Comparison of ENCODE assay signal across 8 cellular contexts in genomic region chr19:532578-533484, GRCh38. TPM values are rescaled to one million over a fixed set of nuclear protein-coding genes. Genes with fewer than 3 reads are reported as not detected.
DNase-seq lines count a peak whose midpoint lies in the region; ATAC-seq and TF ChIP-seq lines count a peak whose summit lies in the region.

No MANE protein-coding gene starts in this region.

- no CpG with 5 or more reads among the region's 54 CpGs for WGBS in iPS DF 6.9 (ENCODE audit: insufficient coverage, insufficient read length)

- peak in 1 of 3 donors; percentile 44 for TF ChIP-seq CTCF in breast epithelium (IDR thresholded peaks at IDR 0.05)

- peak overlapping the region; percentile 57 for H3K27ac ChIP-seq in SJSA1
- H3K27ac ChIP-seq in breast epithelium = peak overlapping the region; percentile 84 to 99
- no peak overlapping the region for H3K27ac ChIP-seq in iPS DF 6.9 (ENCODE audit: low read length)
- H3K27ac ChIP-seq in rectal smooth muscle tissue (ENCODE audit: low read depth, low read length) = peak overlapping the region; percentile 83

- H3K9me3 ChIP-seq in SJSA1 (replicated peaks) (peaks cover 4% of the 10 kb centered on the region; the same call in 1 of the 2 replicates), breast epithelium (no peaks in the 10 kb centered on the region), iPS DF 6.9 (ENCODE audit: control insufficient read depth, insufficient read depth, low read length) (no peaks in the 10 kb centered on the region)

- DNase-seq in DMS53 treated with DMSO at 0.1 percent for 48 hours (lab: John Stamatoyannopoulos, UW; ENCODE audit: unreplicated experiment) (peak; percentile 13), HT1080 (ENCODE audit: low read depth) (peak; percentile 60), SJSA1 (ENCODE audit: low read depth in 1 of 2, low spot score in 2 of 2) (peak in 1 of 2 experiments; percentile 85), breast epithelium (ENCODE audit: low spot score in 2 of 2) (peak; percentile 54 to 70), iPS DF 6.9 (ENCODE audit: low read depth, low spot score) (no peak)

- H3K4me3 ChIP-seq in SJSA1 = peak overlapping the region; percentile 98
- H3K4me3 ChIP-seq in breast epithelium = peak overlapping the region; percentile 94 to 98 (median 98)
- H3K4me3 ChIP-seq in iPS DF 6.9 (ENCODE audit: low read length) = peak overlapping the region; percentile 65
- peak overlapping the region; percentile 93 for H3K4me3 ChIP-seq in rectal smooth muscle tissue (ENCODE audit: low read length)

- TF ChIP-seq POLR2A in breast epithelium (IDR thresholded peaks at IDR 0.05) = no peak

- H3K27me3 ChIP-seq in SJSA1 (replicated peaks) (no peaks in the 10 kb centered on the region), breast epithelium (no peaks in the 10 kb centered on the region), iPS DF 6.9 (ENCODE audit: control insufficient read depth, insufficient read depth, low read length) (no peaks in the 10 kb centered on the region), rectal smooth muscle tissue (ENCODE audit: control insufficient read depth, insufficient read depth, low read length) (no peaks in the 10 kb centered on the region)

- ATAC-seq in GM18861 (IDR thresholded peaks at IDR 0.05; ENCODE audit: unreplicated experiment) = no peak
- ATAC-seq in HG02938 (IDR thresholded peaks at IDR 0.05; ENCODE audit: unreplicated experiment) = no peak

- peak overlapping the region; percentile 82 for H3K9ac ChIP-seq in rectal smooth muscle tissue (ENCODE audit: low read length)

- H3K36me3 ChIP-seq in SJSA1 = peaks cover 27% of the 10 kb centered on the region
- no peaks in the 10 kb centered on the region for H3K36me3 ChIP-seq in breast epithelium
- peaks cover 15% of the 10 kb centered on the region for H3K36me3 ChIP-seq in iPS DF 6.9 (ENCODE audit: control insufficient read depth, insufficient read depth, low read length)
- H3K36me3 ChIP-seq in rectal smooth muscle tissue (ENCODE audit: control insufficient read depth, insufficient read depth, low read length) = peaks cover 14% of the 10 kb centered on the region

- intact Hi-C loops in breast epithelium (cut with DNase I; ENCODE audit: low total_unique reads) = no loop called here

- H3K4me1 ChIP-seq in SJSA1 (replicated peaks) (peaks cover 22% of the 10 kb centered on the region), breast epithelium (peaks cover 8 to 20% of the 10 kb centered on the region in 2 donors), iPS DF 6.9 (ENCODE audit: control insufficient read depth, insufficient read depth, low read length) (peaks cover 5% of the 10 kb centered on the region; the same call in 1 of the 2 replicates), rectal smooth muscle tissue (ENCODE audit: control insufficient read depth, insufficient read depth, low read length) (peaks cover 21% of the 10 kb centered on the region)

RNA-seq across cellular contexts. Expression of gene CDC34, which starts 1.3 kb away (rescaled TPM):
- 107 and 110 TPM in 2 replicates for total RNA-seq in HT1080 (2014; rRNA removed; shearing (Covaris generic))
- polyA plus RNA-seq in HT1080 (2015; cell fraction: cytosol; rRNA removed) = 51.4 and 65.4 TPM in 2 replicates
- polyA plus RNA-seq in HT1080 (2015; cell fraction: nucleus; rRNA removed) = 31.6 and 41.6 TPM in 2 replicates
- 62.1 and 97.9 TPM in 2 replicates for total RNA-seq in SJSA1 (2014; rRNA removed; shearing (Covaris generic))
- total RNA-seq in breast epithelium = 10 to 100 TPM; 44.6 to 69.5 (median 49.3) TPM

RNA-seq across cellular contexts. Expression of gene GZMM, which starts 11.0 kb away (rescaled TPM):
- not detected in 2 replicates for total RNA-seq in HT1080 (2014; rRNA removed; shearing (Covaris generic))
- not detected in 2 replicates for polyA plus RNA-seq in HT1080 (2015; cell fraction: cytosol; rRNA removed)
- polyA plus RNA-seq in HT1080 (2015; cell fraction: nucleus; rRNA removed) = not detected in 2 replicates
- not detected in 2 replicates for total RNA-seq in SJSA1 (2014; rRNA removed; shearing (Covaris generic))
- total RNA-seq in breast epithelium = 1 to 10 TPM in 1 of 3 donors, under 1 TPM in 1, not detected in 1; 0.33 to 1.1 TPM

RNA-seq across cellular contexts. Expression of gene TPGS1, which starts 25.5 kb away (rescaled TPM):
- total RNA-seq in HT1080 (2014; rRNA removed; shearing (Covaris generic)) = 40.7 and 48.2 TPM in 2 replicates
- 24.0 and 37.4 TPM in 2 replicates for polyA plus RNA-seq in HT1080 (2015; cell fraction: cytosol; rRNA removed)
- 20.6 and 23.8 TPM in 2 replicates for polyA plus RNA-seq in HT1080 (2015; cell fraction: nucleus; rRNA removed)
- total RNA-seq in SJSA1 (2014; rRNA removed; shearing (Covaris generic)) = 68.7 and 73.3 TPM in 2 replicates
- 10 to 100 TPM; 77.7 to 98.9 (median 77.7) TPM for total RNA-seq in breast epithelium

RNA-seq across cellular contexts. Expression of gene MADCAM1, which starts 36.5 kb away (rescaled TPM):
- total RNA-seq in HT1080 (2014; rRNA removed; shearing (Covaris generic)) = not detected in 2 replicates
- polyA plus RNA-seq in HT1080 (2015; cell fraction: cytosol; rRNA removed) = not detected in 2 replicates
- polyA plus RNA-seq in HT1080 (2015; cell fraction: nucleus; rRNA removed) = 0.79 and 1.0 TPM in 2 replicates
- total RNA-seq in SJSA1 (2014; rRNA removed; shearing (Covaris generic)) = not detected in 2 replicates
- total RNA-seq in breast epithelium = under 1 TPM in 1 of 3 donors, not detected in 2; 0.66 TPM

RNA-seq across cellular contexts. Expression of gene BSG, which starts 39.6 kb away (rescaled TPM):
- total RNA-seq in HT1080 (2014; rRNA removed; shearing (Covaris generic)) = 475 and 545 TPM in 2 replicates
- polyA plus RNA-seq in HT1080 (2015; cell fraction: cytosol; rRNA removed) = 509 and 543 TPM in 2 replicates
- polyA plus RNA-seq in HT1080 (2015; cell fraction: nucleus; rRNA removed) = 704 and 747 TPM in 2 replicates
- 444 and 577 TPM in 2 replicates for total RNA-seq in SJSA1 (2014; rRNA removed; shearing (Covaris generic))
- total RNA-seq in breast epithelium = 100 to 1,000 TPM; 270 to 515 (median 282) TPM
